In the genomic region with DNA sequence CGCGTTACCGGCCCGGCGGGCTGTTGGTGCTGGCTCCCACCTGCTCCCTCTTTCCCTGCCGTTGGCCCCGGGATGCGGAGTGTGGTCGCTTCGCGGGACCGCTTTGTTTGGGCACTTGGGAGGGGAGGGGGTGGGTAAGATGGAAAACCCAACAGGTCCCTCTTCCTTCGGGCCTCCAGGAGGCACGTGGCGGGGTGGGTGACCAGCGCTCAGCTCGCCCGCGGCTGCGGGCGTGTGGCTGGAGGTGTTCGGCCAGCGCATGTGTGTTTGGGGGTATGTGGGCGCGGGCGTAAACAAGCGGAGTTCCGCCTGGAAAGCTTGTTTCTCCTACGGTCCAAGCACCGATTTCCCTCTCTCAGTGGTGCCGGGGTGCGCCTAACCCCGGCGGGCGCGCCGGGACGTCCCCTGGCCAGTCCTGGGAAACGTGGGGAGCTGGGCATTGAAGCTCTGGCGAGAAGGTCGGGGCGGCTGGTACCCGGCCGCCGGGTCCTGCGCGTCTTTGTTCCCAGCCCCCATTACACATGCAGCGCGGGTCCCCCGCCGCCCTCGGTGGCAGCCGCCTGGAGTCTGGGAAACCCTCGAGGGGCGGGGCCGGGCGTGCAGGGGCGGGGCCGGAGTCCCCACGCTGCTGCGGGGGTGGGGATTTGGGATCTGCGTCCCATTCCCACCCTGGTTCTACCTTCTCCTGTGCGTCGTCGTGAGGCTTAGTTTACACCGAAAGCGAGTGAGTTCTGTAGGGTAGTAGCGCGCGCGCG, we compare ENCODE assay signal across 8 cellular contexts. TPM values are rescaled to one million over a fixed set of nuclear protein-coding genes. Genes with fewer than 3 reads are reported as not detected.
DNase-seq lines count a peak whose midpoint lies in the region; ATAC-seq and TF ChIP-seq lines count a peak whose summit lies in the region.

No MANE protein-coding gene starts in this region.

- peak overlapping the region; percentile 76 for H3K4me3 ChIP-seq in fibroblast of villous mesenchyme (ENCODE audit: low read depth, low read length)
- H3K4me3 ChIP-seq in upper lobe of right lung = peak overlapping the region; percentile 72

- TF ChIP-seq CTCF in GM10248 (IDR thresholded peaks at IDR 0.05; ENCODE audit: control extremely low read depth, extremely low read depth, low read depth, missing control alignments) (no peak), fibroblast of villous mesenchyme (IDR thresholded peaks at IDR 0.05; ENCODE audit: insufficient read depth, low read depth, low read length) (no peak), upper lobe of right lung (IDR thresholded peaks at IDR 0.05) (no peak)

- H3K27ac Mint-ChIP-seq in activated T-helper 2 cell treated with anti-CD3 and anti-CD28 coated beads, Interferon-gamma antibody, Interleukin-2, Interleukin-4, amounts not matched to agents 10 μg/mL and 5 μg/mL and 100 μg/mL, durations not matched to agents 14 hours and 24 hours and 36 hours = peak overlapping the region; percentile 86
- H3K27ac Mint-ChIP-seq in natural killer cell treated with Interleukin-12 subunit alpha and Interleukin-12 subunit beta and Interleukin-15 and Interleukin-18, amount 100 ng/mL, for 72 hours = peak overlapping the region; percentile 40 to 58

- peaks cover 44% of the 10 kb centered on the region for H3K4me1 ChIP-seq in upper lobe of right lung

- DNase-seq in GM10248 (ENCODE audit: extremely low spot score) (peak; percentile 53), NCI-H748 (lab: John Stamatoyannopoulos, UW; ENCODE audit: unreplicated experiment) (peak; percentile 90), fibroblast of villous mesenchyme (ENCODE audit: low read depth) (peak; percentile 57), upper lobe of right lung (peak; percentile 89)
- peak; percentile 29 for DNase-seq in activated T-helper 2 cell treated with anti-CD3 and anti-CD28 coated beads, Interferon-gamma antibody, Interleukin-2, Interleukin-4, amounts not matched to agents 10 μg/mL and 5 μg/mL and 100 μg/mL, durations not matched to agents 14 hours and 24 hours and 36 hours (ENCODE audit: low spot score)
- DNase-seq in natural killer cell treated with Interleukin-12 subunit alpha and Interleukin-12 subunit beta and Interleukin-15 and Interleukin-18, amount 100 ng/mL, for 72 hours (ENCODE audit: low spot score) = no peak

- POLR2A ChIA-PET in GM10248 (lab: Yijun Ruan, JAX) = no interaction called here

- H3K4me3 Mint-ChIP-seq in activated T-helper 2 cell treated with anti-CD3 and anti-CD28 coated beads, Interferon-gamma antibody, Interleukin-2, Interleukin-4, amounts not matched to agents 10 μg/mL and 5 μg/mL and 100 μg/mL, durations not matched to agents 14 hours and 24 hours and 36 hours (ENCODE audit: low read depth) = peak overlapping the region; percentile 97
- H3K4me3 Mint-ChIP-seq in natural killer cell treated with Interleukin-12 subunit alpha and Interleukin-12 subunit beta and Interleukin-15 and Interleukin-18, amount 100 ng/mL, for 72 hours = peak overlapping the region; percentile 88

- CTCF ChIA-PET in GM10248 (lab: Yijun Ruan, JAX) = interaction anchor here (1.2 to 1.5 kb wide), 2 partner anchors 25 to 108 kb away, joined by 3 to 5 read pairs; a partner anchor contains a TSS

- H3K27me3 ChIP-seq in upper lobe of right lung = no peaks in the 10 kb centered on the region

- no peaks in the 10 kb centered on the region for H3K36me3 ChIP-seq in upper lobe of right lung

- no peaks in the 10 kb centered on the region for H3K9me3 ChIP-seq in upper lobe of right lung

- H3K4me1 Mint-ChIP-seq in activated T-helper 2 cell treated with anti-CD3 and anti-CD28 coated beads, Interferon-gamma antibody, Interleukin-2, Interleukin-4, amounts not matched to agents 10 μg/mL and 5 μg/mL and 100 μg/mL, durations not matched to agents 14 hours and 24 hours and 36 hours (ENCODE audit: low read depth) = peaks cover 18% of the 10 kb centered on the region
- peaks cover 10 to 17% of the 10 kb centered on the region in 2 donors for H3K4me1 Mint-ChIP-seq in natural killer cell treated with Interleukin-12 subunit alpha and Interleukin-12 subunit beta and Interleukin-15 and Interleukin-18, amount 100 ng/mL, for 72 hours (ENCODE audit: low read depth in 2 of 2)

- ATAC-seq in HG02885 (IDR thresholded peaks at IDR 0.05; ENCODE audit: poor library complexity, unreplicated experiment) (peak; percentile 33), upper lobe of right lung (peak; percentile 73), GM18873 (IDR thresholded peaks at IDR 0.05; ENCODE audit: low FRiP score, unreplicated experiment) (no peak)
- ATAC-seq in natural killer cell treated with Interleukin-12 subunit alpha and Interleukin-12 subunit beta and Interleukin-15 and Interleukin-18, amount 100 ng/mL, for 72 hours = peak; percentile 32 to 46

- H3K27ac ChIP-seq in upper lobe of right lung = peak overlapping the region; percentile 78

- H3K36me3 Mint-ChIP-seq in activated T-helper 2 cell treated with anti-CD3 and anti-CD28 coated beads, Interferon-gamma antibody, Interleukin-2, Interleukin-4, amounts not matched to agents 10 μg/mL and 5 μg/mL and 100 μg/mL, durations not matched to agents 14 hours and 24 hours and 36 hours (ENCODE audit: low read depth) = no peaks in the 10 kb centered on the region
- H3K36me3 Mint-ChIP-seq in natural killer cell treated with Interleukin-12 subunit alpha and Interleukin-12 subunit beta and Interleukin-15 and Interleukin-18, amount 100 ng/mL, for 72 hours = no peaks in the 10 kb centered on the region

- intact Hi-C loops in activated T-helper 2 cell treated with anti-CD3 and anti-CD28 coated beads, Interferon-gamma antibody, Interleukin-2, Interleukin-4, amounts not matched to agents 10 μg/mL and 5 μg/mL and 100 μg/mL, durations not matched to agents 14 hours and 24 hours and 36 hours (cut with micrococcal nuclease) = loop anchor here (1.0 to 2.0 kb wide), 2 partner anchors 42 to 318 kb away; a partner anchor contains a TSS
- intact Hi-C loops in upper lobe of right lung (cut with DNase I) = no loop called here

- H3K9me3 Mint-ChIP-seq in activated T-helper 2 cell treated with anti-CD3 and anti-CD28 coated beads, Interferon-gamma antibody, Interleukin-2, Interleukin-4, amounts not matched to agents 10 μg/mL and 5 μg/mL and 100 μg/mL, durations not matched to agents 14 hours and 24 hours and 36 hours = peaks cover 9% of the 10 kb centered on the region
- H3K9me3 Mint-ChIP-seq in natural killer cell treated with Interleukin-12 subunit alpha and Interleukin-12 subunit beta and Interleukin-15 and Interleukin-18, amount 100 ng/mL, for 72 hours = no peaks in the 10 kb centered on the region

- H3K27me3 Mint-ChIP-seq in activated T-helper 2 cell treated with anti-CD3 and anti-CD28 coated beads, Interferon-gamma antibody, Interleukin-2, Interleukin-4, amounts not matched to agents 10 μg/mL and 5 μg/mL and 100 μg/mL, durations not matched to agents 14 hours and 24 hours and 36 hours (ENCODE audit: low read depth) = peaks cover 17% of the 10 kb centered on the region
- peaks cover 0 to 5% of the 10 kb centered on the region in 2 donors for H3K27me3 Mint-ChIP-seq in natural killer cell treated with Interleukin-12 subunit alpha and Interleukin-12 subunit beta and Interleukin-15 and Interleukin-18, amount 100 ng/mL, for 72 hours

RNA-seq across cellular contexts. Expression of a gene that starts 1.4 kb away (rescaled TPM):
- total RNA-seq in activated T-helper 2 cell treated with anti-CD3 and anti-CD28 coated beads, Interferon-gamma antibody, Interleukin-2, Interleukin-4, amounts not matched to agents 10 μg/mL and 5 μg/mL and 100 μg/mL, durations not matched to agents 14 hours and 24 hours and 36 hours = 10.3 and 12.0 TPM in 2 replicates
- total RNA-seq in fibroblast of villous mesenchyme (1.3 and 1.9 TPM in 2 replicates), upper lobe of right lung (6.6 TPM)
- 1 to 10 TPM; 3.1 to 3.8 TPM for total RNA-seq in natural killer cell treated with Interleukin-12 subunit alpha and Interleukin-12 subunit beta and Interleukin-15 and Interleukin-18, amount 100 ng/mL, for 72 hours

RNA-seq across cellular contexts. Expression of a gene that starts 41.1 kb away (rescaled TPM):
- total RNA-seq in activated T-helper 2 cell treated with anti-CD3 and anti-CD28 coated beads, Interferon-gamma antibody, Interleukin-2, Interleukin-4, amounts not matched to agents 10 μg/mL and 5 μg/mL and 100 μg/mL, durations not matched to agents 14 hours and 24 hours and 36 hours = 13.7 and 14.0 TPM in 2 replicates
- total RNA-seq in fibroblast of villous mesenchyme (12.9 and 15.1 TPM in 2 replicates), upper lobe of right lung (10.7 TPM)
- total RNA-seq in natural killer cell treated with Interleukin-12 subunit alpha and Interleukin-12 subunit beta and Interleukin-15 and Interleukin-18, amount 100 ng/mL, for 72 hours = 10 to 100 TPM; 33.6 to 36.3 TPM
